In genomic region chr2:159124441-159124911, GRCh38 we compare ENCODE assay signal across 8 cellular contexts.
DNase-seq lines count a peak whose midpoint lies in the region; ATAC-seq and TF ChIP-seq lines count a peak whose summit lies in the region.

No MANE protein-coding gene starts in this region.

- peak in 1 of 2 donors; percentile 82 for ATAC-seq in left cardiac atrium

- H3K36me3 ChIP-seq in HUES6 (ENCODE audit: control insufficient read depth, insufficient read depth, low read length), result no peaks in the 10 kb centered on the region

- no peaks in the 10 kb centered on the region for H3K36me3 Mint-ChIP-seq in activated CD4-positive, alpha-beta T cell treated with anti-CD3 and anti-CD28 coated beads, Interleukin-2, amount 10 ng/mL, durations not matched to agents 7 days and 5 days (ENCODE audit: low read depth)

- TF ChIP-seq CTCF in AG10803 (conservative IDR thresholded peaks at IDR 0.05; ENCODE audit: low read length), result no peak

- peaks cover 2% of the 10 kb centered on the region for H3K9me3 Mint-ChIP-seq in activated CD4-positive, alpha-beta T cell treated with anti-CD3 and anti-CD28 coated beads, Interleukin-2, amount 10 ng/mL, durations not matched to agents 7 days and 5 days

- H3K9me3 ChIP-seq in HUES6 (ENCODE audit: control insufficient read depth, insufficient read depth, low read depth, low read length), result no peaks in the 10 kb centered on the region

- peak overlapping the region; percentile 51 for H3K9ac ChIP-seq in HUES6 (ENCODE audit: low read length)

- CTCF ChIA-PET in activated CD4-positive, alpha-beta T cell treated with anti-CD3 and anti-CD28 coated beads, Interleukin-2, amount 10 ng/mL, durations not matched to agents 7 days and 5 days (lab: Charles Lee), result interaction anchor here (0.5 to 1.3 kb wide), 2 partner anchors 27 to 40 kb away, joined by 3 to 4 read pairs; no protein-coding TSS in a partner anchor

- peaks cover 24% of the 10 kb centered on the region for H3K4me1 Mint-ChIP-seq in activated CD4-positive, alpha-beta T cell treated with anti-CD3 and anti-CD28 coated beads, Interleukin-2, amount 10 ng/mL, durations not matched to agents 7 days and 5 days

- intact Hi-C loops in left cardiac atrium (cut with DNase I), result no loop called here

- peaks cover 12% of the 10 kb centered on the region for H3K4me1 ChIP-seq in HUES6 (ENCODE audit: control insufficient read depth, insufficient read depth, low read length)

- DNase-seq in AG10803 (ENCODE audit: low read depth), result peak; percentile 95
- no peak for DNase-seq in activated CD4-positive, alpha-beta T cell treated with anti-CD3 and anti-CD28 coated beads, Interleukin-2, amount 10 ng/mL, durations not matched to agents 7 days and 5 days
- peak; percentile 67 for DNase-seq in left cardiac atrium
- DNase-seq in stimulated activated CD4-positive, alpha-beta T cell treated with anti-CD3 and anti-CD28 coated beads, Interleukin-15, amount 100 ng/mL, for 24 hours, result peak; percentile 41
- DNase-seq in Ammon's horn (ENCODE audit: low spot score), result no peak
- no peak for DNase-seq in NCI-H2196 (lab: John Stamatoyannopoulos, UW; ENCODE audit: unreplicated experiment)
- no peak for DNase-seq in NK-92 (lab: John Stamatoyannopoulos, UW; ENCODE audit: unreplicated experiment)

- H3K27me3 Mint-ChIP-seq in activated CD4-positive, alpha-beta T cell treated with anti-CD3 and anti-CD28 coated beads, Interleukin-2, amount 10 ng/mL, durations not matched to agents 7 days and 5 days, result no peaks in the 10 kb centered on the region

- H3K4me3 Mint-ChIP-seq in activated CD4-positive, alpha-beta T cell treated with anti-CD3 and anti-CD28 coated beads, Interleukin-2, amount 10 ng/mL, durations not matched to agents 7 days and 5 days, result no peak overlapping the region

- H3K4me3 ChIP-seq in AG10803 (ENCODE audit: low read length), result no peak overlapping the region
- no peak overlapping the region for H3K4me3 ChIP-seq in HUES6 (ENCODE audit: low read depth, low read length)

- H3K27me3 ChIP-seq in HUES6 (ENCODE audit: control insufficient read depth, insufficient read depth, low read length), result no peaks in the 10 kb centered on the region

- H3K27ac ChIP-seq in HUES6 (ENCODE audit: low read depth, low read length), result peak overlapping the region; percentile 74; the same call in 1 of the 2 replicates

- peak overlapping the region; percentile 83 for H3K27ac Mint-ChIP-seq in activated CD4-positive, alpha-beta T cell treated with anti-CD3 and anti-CD28 coated beads, Interleukin-2, amount 10 ng/mL, durations not matched to agents 7 days and 5 days

- POLR2A ChIA-PET in activated CD4-positive, alpha-beta T cell treated with anti-CD3 and anti-CD28 coated beads, Interleukin-2, amount 10 ng/mL, durations not matched to agents 7 days and 5 days (lab: Charles Lee), result interaction anchor here (0.6 kb wide), 1 partner anchor 336 kb away, joined by 3 read pairs; no protein-coding TSS in a partner anchor

Comparison
In these comparisons a context has a peak if more than half of its experiments do, and no peak if none do; other contexts are left out.
1. DNase-seq: peak in AG10803 (single experiment), left cardiac atrium (single experiment) and stimulated activated CD4-positive, alpha-beta T cell treated with anti-CD3 and anti-CD28 coated beads, Interleukin-15, amount 100 ng/mL, for 24 hours (single experiment); none in activated CD4-positive, alpha-beta T cell treated with anti-CD3 and anti-CD28 coated beads, Interleukin-2, amount 10 ng/mL, durations not matched to agents 7 days and 5 days (single experiment), Ammon's horn (single experiment), NCI-H2196 (single experiment) and NK-92 (single experiment).